In the genomic region with DNA sequence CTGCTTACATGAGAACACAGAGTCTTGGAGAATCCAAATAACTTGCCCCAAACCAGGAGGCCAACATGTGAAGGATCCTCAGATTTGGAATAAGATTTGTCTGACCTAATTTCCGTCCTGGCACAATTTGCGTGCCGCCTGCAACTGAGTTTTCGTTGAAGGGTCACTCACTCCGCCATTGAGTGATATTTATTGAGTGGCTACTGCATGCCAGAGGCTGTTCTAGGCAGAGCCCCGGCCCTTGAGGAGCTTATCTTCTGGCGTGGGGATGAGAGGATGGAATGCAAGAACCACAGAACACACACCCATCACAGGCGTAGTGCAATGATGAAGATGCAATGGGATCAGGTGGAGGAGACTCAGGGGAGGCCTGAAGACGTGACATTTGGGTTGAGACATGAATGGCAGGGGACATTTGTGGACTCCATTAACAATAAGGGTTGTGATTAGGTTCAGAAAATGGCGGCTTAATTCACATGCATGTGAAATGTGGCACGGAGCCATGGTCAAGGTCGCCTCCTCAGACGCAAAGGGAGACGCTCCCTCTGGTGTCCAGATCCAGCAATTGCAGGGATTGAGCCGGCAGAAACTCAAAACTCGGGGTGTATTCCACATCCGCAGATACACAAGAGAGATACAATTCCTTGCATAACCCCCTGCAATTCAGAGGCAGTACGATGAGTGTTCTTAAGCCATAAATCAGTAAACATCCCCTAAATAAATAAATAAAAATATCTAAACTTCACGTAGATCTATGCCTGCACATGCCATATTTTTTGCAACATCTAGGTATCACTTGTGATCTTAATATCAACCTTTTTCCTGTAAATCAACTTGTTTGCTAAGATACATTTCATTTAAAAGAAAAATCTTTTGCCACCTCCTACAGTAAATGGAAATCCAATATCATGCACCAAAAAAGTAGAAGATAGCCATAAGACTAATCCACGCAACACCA, we compare ENCODE assay signal across 1 cellular context.
TF ChIP-seq lines count a peak whose summit lies in the region.

No MANE protein-coding gene starts in this region.

TF ChIP-seq in H1, 55 proteins besides CTCF, POLR2A, EP300 and RAD21 (continued from another document):
- TF ChIP-seq, protein P1, sequence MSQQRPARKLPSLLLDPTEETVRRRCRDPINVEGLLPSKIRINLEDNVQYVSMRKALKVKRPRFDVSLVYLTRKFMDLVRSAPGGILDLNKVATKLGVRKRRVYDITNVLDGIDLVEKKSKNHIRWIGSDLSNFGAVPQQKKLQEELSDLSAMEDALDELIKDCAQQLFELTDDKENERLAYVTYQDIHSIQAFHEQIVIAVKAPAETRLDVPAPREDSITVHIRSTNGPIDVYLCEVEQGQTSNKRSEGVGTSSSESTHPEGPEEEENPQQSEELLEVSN (IDR thresholded peaks at IDR 0.05) = peak; percentile 89
- TF ChIP-seq TEAD4 (IDR thresholded peaks at IDR 0.05; ENCODE audit: low read depth, low read length) = peak; percentile 57; the same call in 1 of the 2 replicates
- TF ChIP-seq, protein P2, sequence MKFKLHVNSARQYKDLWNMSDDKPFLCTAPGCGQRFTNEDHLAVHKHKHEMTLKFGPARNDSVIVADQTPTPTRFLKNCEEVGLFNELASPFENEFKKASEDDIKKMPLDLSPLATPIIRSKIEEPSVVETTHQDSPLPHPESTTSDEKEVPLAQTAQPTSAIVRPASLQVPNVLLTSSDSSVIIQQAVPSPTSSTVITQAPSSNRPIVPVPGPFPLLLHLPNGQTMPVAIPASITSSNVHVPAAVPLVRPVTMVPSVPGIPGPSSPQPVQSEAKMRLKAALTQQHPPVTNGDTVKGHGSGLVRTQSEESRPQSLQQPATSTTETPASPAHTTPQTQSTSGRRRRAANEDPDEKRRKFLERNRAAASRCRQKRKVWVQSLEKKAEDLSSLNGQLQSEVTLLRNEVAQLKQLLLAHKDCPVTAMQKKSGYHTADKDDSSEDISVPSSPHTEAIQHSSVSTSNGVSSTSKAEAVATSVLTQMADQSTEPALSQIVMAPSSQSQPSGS (IDR thresholded peaks at IDR 0.05; ENCODE audit: low read length) = no peak
